8 cellular contexts compared by ENCODE assay signal in genomic region chr1:197902454-197903195, GRCh38. TPM values are rescaled to one million over a fixed set of nuclear protein-coding genes. Genes with fewer than 3 reads are reported as not detected.
DNase-seq lines count a peak whose midpoint lies in the region; ATAC-seq and TF ChIP-seq lines count a peak whose summit lies in the region.

Gene C1orf53, plus strand, starts transcription at chr1:197902630. Its CDS starts 20 bp downstream, at chr1:197902650.

- peak within 1 kb of the TSS; percentile 93 for H2BK5ac ChIP-seq in neuronal stem cell (ENCODE audit: low read length)

- in situ Hi-C loops in GM23248 (cut with MboI) = loop anchor here (25.0 kb wide), 2 partner anchors 560 to 785 kb away; no protein-coding TSS in a partner anchor

- H2AFZ ChIP-seq in GM23248 (peak within 1 kb of the TSS; percentile 99), neuronal stem cell (ENCODE audit: low read length) (peak within 1 kb of the TSS; percentile 100)

- H3K9me2 ChIP-seq in GM23248 (ENCODE audit: insufficient read depth) = no peaks in the 10 kb centered on the region

- H3K23ac ChIP-seq in neuronal stem cell (ENCODE audit: low read depth, low read length, poor library complexity) = peak within 1 kb of the TSS; percentile 97

- H3K4ac ChIP-seq in neuronal stem cell (ENCODE audit: low read length) = no peak within 1 kb of the TSS

- no peaks in the 10 kb centered on the region for H4K20me1 ChIP-seq in GM23248 (ENCODE audit: insufficient read depth)

- WGBS in GM23248 (ENCODE audit: low coverage in 1 of 2, low lambda C conversion rate in 2 of 2, missing lambda C conversion rate in 2 of 2), 2 experiments = 1 to 2% methylated on average over 62 to 74 of the region's 90 CpGs
- WGBS in neuronal stem cell (ENCODE audit: extremely low coverage in 2 of 2, insufficient read length in 2 of 2, insufficient replicate concordance in 1 of 2), 2 donors = no CpG with 5 or more reads among the region's 90 CpGs

- no peaks in the 10 kb centered on the region for H3F3A ChIP-seq in GM23248 (ENCODE audit: insufficient read depth)

- H2BK120ac ChIP-seq in neuronal stem cell (ENCODE audit: low read depth, low read length) = peak within 1 kb of the TSS; percentile 65

- H2BK15ac ChIP-seq in neuronal stem cell (ENCODE audit: low read length) = peak within 1 kb of the TSS; percentile 90

- H3K36me3 ChIP-seq in GM23248 (ENCODE audit: low read depth) (no peaks in the 10 kb centered on the region), KOPT-K1 (ENCODE audit: insufficient read depth, low read length) (no peaks in the 10 kb centered on the region), RWPE2 (ENCODE audit: low read depth) (no peaks in the 10 kb centered on the region), neuronal stem cell (replicated peaks in 1 of 2; ENCODE audit: control insufficient read depth in 2 of 2, insufficient read depth in 2 of 2, low read length in 2 of 2) (no peaks in the 10 kb centered on the region), subcutaneous abdominal adipose tissue (ENCODE audit: control insufficient read depth in 5 of 5, insufficient read depth in 5 of 5, low read length in 5 of 5) (no peaks in the 10 kb centered on the region)

- peak; percentile 94 for ATAC-seq in RWPE2 (ENCODE audit: low read depth)

- H3K4me3 ChIP-seq in GM23248 (peak within 1 kb of the TSS; percentile 90), RWPE2 (ENCODE audit: severe bottlenecking) (peak within 1 kb of the TSS; percentile 50), foreskin fibroblast (ENCODE audit: low read depth in 1 of 2, low read length in 2 of 2) (peak within 1 kb of the TSS; percentile 64 to 75), neuronal stem cell (ENCODE audit: low read length in 2 of 2) (peak within 1 kb of the TSS; percentile 81 to 87), subcutaneous abdominal adipose tissue (ENCODE audit: low read depth in 1 of 5, low read length in 5 of 5) (peak within 1 kb of the TSS; percentile 78 to 92 (median 90))

- no peaks in the 10 kb centered on the region for H3K9me3 ChIP-seq in GM23248 (ENCODE audit: low read depth)
- no peaks in the 10 kb centered on the region for H3K9me3 ChIP-seq in KOPT-K1 (ENCODE audit: insufficient read depth, low read length, poor library complexity, severe bottlenecking)
- no peaks in the 10 kb centered on the region for H3K9me3 ChIP-seq in RWPE2 (ENCODE audit: severe bottlenecking)
- H3K9me3 ChIP-seq in neuronal stem cell (replicated peaks in 1 of 2; ENCODE audit: control insufficient read depth in 2 of 2, insufficient read depth in 1 of 2, low read depth in 1 of 2, low read length in 2 of 2) = no peaks in the 10 kb centered on the region
- H3K9me3 ChIP-seq in subcutaneous abdominal adipose tissue (ENCODE audit: control insufficient read depth in 5 of 5, low read length in 5 of 5) = no peaks in the 10 kb centered on the region

- peak within 1 kb of the TSS; percentile 97 for H2BK12ac ChIP-seq in neuronal stem cell (ENCODE audit: low read length)

- H4K91ac ChIP-seq in neuronal stem cell (ENCODE audit: low read depth, low read length, poor library complexity) = peak within 1 kb of the TSS; percentile 65

- no peaks in the 10 kb centered on the region; the same call in 1 of the 2 replicates for H3K79me2 ChIP-seq in GM23248 (ENCODE audit: insufficient read depth)

- peak within 1 kb of the TSS; percentile 95 for H4K8ac ChIP-seq in neuronal stem cell (ENCODE audit: low read depth, low read length)

- H3K9ac ChIP-seq in GM23248 = peak within 1 kb of the TSS; percentile 82
- peak within 1 kb of the TSS; percentile 94 for H3K9ac ChIP-seq in neuronal stem cell (ENCODE audit: low read depth, low read length, poor library complexity)
- H3K9ac ChIP-seq in subcutaneous abdominal adipose tissue (ENCODE audit: low read length in 5 of 5) = peak within 1 kb of the TSS; percentile 40 to 81 (median 74)

- TF ChIP-seq CTCF in RWPE2 (IDR thresholded peaks at IDR 0.05; ENCODE audit: poor library complexity, severe bottlenecking) (no peak), foreskin fibroblast (IDR thresholded peaks at IDR 0.05; ENCODE audit: low read depth, low read length) (no peak)

- peak within 1 kb of the TSS; percentile 99 for H3K18ac ChIP-seq in neuronal stem cell (ENCODE audit: low read length)

- H3K4me2 ChIP-seq in GM23248 (ENCODE audit: unreplicated experiment) (peak within 1 kb of the TSS; percentile 84), neuronal stem cell (ENCODE audit: insufficient read depth, low read length, poor library complexity, severe bottlenecking) (peak within 1 kb of the TSS; percentile 77)

- H2AK5ac ChIP-seq in neuronal stem cell (ENCODE audit: low read depth, low read length) = no peak within 1 kb of the TSS

- H3K27ac ChIP-seq in GM23248 (peak within 1 kb of the TSS; percentile 77), KOPT-K1 (ENCODE audit: low read depth, low read length, poor library complexity, severe bottlenecking) (peak within 1 kb of the TSS; percentile 89), RWPE2 (ENCODE audit: poor library complexity, severe bottlenecking) (peak within 1 kb of the TSS; percentile 57), neuronal stem cell (replicated peaks; ENCODE audit: low read length) (peak within 1 kb of the TSS; percentile 94), subcutaneous abdominal adipose tissue (ENCODE audit: low read depth, low read length) (peak within 1 kb of the TSS; percentile 70)

- peak; percentile 91 for DNase-seq in EH (ENCODE audit: low read depth)
- peak; percentile 97 for DNase-seq in GM23248
- peak; percentile 78 for DNase-seq in RWPE2 (ENCODE audit: low spot score)
- peak; percentile 66 for DNase-seq in activated gamma-delta T cell (lab: John Stamatoyannopoulos, UW)
- DNase-seq in foreskin fibroblast = peak; percentile 87 to 95
- DNase-seq in neuronal stem cell (ENCODE audit: low spot score) = peak; percentile 89

- H3K14ac ChIP-seq in neuronal stem cell (ENCODE audit: low read length) = peak within 1 kb of the TSS; percentile 100

- H3K27me3 ChIP-seq in GM23248 (replicated peaks; ENCODE audit: insufficient read depth) = no peaks in the 10 kb centered on the region
- H3K27me3 ChIP-seq in RWPE2 (ENCODE audit: insufficient read depth, poor library complexity, severe bottlenecking) = no peaks in the 10 kb centered on the region
- H3K27me3 ChIP-seq in neuronal stem cell (ENCODE audit: control insufficient read depth in 3 of 3, insufficient read depth in 3 of 3, low read depth in 1 of 3, low read length in 3 of 3) = peaks cover 2 to 50% (median 24%) of the 10 kb centered on the region in 3 experiments
- H3K27me3 ChIP-seq in subcutaneous abdominal adipose tissue (ENCODE audit: control insufficient read depth in 5 of 5, insufficient read depth in 4 of 5, low read length in 5 of 5) = peaks cover 7 to 33% (median 8%) of the 10 kb centered on the region in 5 donors

- peaks cover 11% of the 10 kb centered on the region for H3K4me1 ChIP-seq in GM23248 (ENCODE audit: insufficient read depth)
- H3K4me1 ChIP-seq in RWPE2 (ENCODE audit: insufficient read depth, poor library complexity, severe bottlenecking) = no peaks in the 10 kb centered on the region
- H3K4me1 ChIP-seq in neuronal stem cell (ENCODE audit: control insufficient read depth in 2 of 2, insufficient read depth in 1 of 2, low read depth in 1 of 2, low read length in 2 of 2) = peaks cover 2 to 4% of the 10 kb centered on the region in 2 donors
- H3K4me1 ChIP-seq in subcutaneous abdominal adipose tissue (ENCODE audit: control insufficient read depth in 5 of 5, insufficient read depth in 5 of 5, low read length in 5 of 5) = peaks cover 0 to 14% (median 12%) of the 10 kb centered on the region in 5 donors

- H3K79me1 ChIP-seq in neuronal stem cell (ENCODE audit: low read depth, low read length) = no peaks in the 10 kb centered on the region

RNA-seq across cellular contexts. Expression of gene C1orf53, which starts in this region (rescaled TPM):
- 17.3 and 90.2 TPM in 2 replicates for total RNA-seq in GM23248 (2014; rRNA removed; shearing (Covaris generic))
- polyA plus RNA-seq in GM23248 (2016; fragmentation: Nextera tagmentation; extraction: Ambion mirVana) = 39.8 and 41.9 TPM in 2 replicates
- polyA plus RNA-seq in neuronal stem cell (2013, experiment 1 of 2) = 2.5 TPM
- polyA plus RNA-seq in neuronal stem cell (2013, experiment 2 of 2) = 3.7 TPM

Comparison
In these comparisons a context has a peak if more than half of its experiments do, and no peak if none do; other contexts are left out.
1. Peak in every context shown above with its lines: DNase-seq, ATAC-seq, H3K4me3 ChIP-seq and H3K27ac ChIP-seq.